Comparison of ENCODE assay signal across 21 cellular contexts in the genomic region with DNA sequence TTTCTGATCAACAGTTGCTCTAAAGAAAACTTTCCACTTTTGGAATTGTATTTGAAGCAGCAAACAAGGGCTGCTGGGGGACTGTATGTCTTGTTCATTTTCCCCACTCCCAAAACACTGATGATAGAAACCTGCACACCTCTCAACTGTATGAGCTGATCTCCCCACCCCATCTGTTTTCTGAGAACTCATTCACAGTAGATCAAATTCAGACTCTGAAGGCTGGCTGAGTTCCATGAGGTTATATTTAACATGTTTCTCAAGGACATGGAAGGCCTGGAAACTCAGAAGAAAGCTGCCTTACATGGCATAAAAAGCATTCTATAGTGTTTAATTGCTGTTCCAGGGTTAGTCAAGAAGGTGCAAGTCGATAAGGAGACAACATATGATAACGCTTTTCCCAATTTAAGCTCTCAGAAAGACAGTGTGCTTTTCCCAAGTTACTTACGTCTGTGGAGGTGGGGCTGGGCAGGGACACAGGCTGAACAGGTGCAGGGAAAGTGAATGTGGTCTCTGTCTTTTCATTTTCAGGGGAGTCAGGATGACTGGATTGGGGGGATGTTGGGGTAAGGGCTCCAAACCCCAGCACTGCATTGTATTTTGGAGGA. TPM values are rescaled to one million over a fixed set of nuclear protein-coding genes. Genes with fewer than 3 reads are reported as not detected.
DNase-seq lines count a peak whose midpoint lies in the region; ATAC-seq, FAIRE-seq and TF ChIP-seq lines count a peak whose summit lies in the region.
"Had no signal": no experiment of that assay in that cellular context is flagged by ENCODE, and none has a peak within 500 bp of the region (broad histone marks: within the 10 kb centered on the region; RNA-seq: fewer than 3 reads in every experiment).

No MANE protein-coding gene starts in this region.

- H3K4me1 ChIP-seq in psoas muscle (peaks cover 5% of the 10 kb centered on the region), testis (peaks cover 8% of the 10 kb centered on the region)
- H3K4me1 ChIP-seq: BLaER1, Peyer's patch had no signal

- H3K27ac ChIP-seq in psoas muscle (peak overlapping the region; percentile 28), testis (no peak overlapping the region)
- H3K27ac ChIP-seq: BLaER1, Peyer's patch had no signal

- DNase-seq in left ventricle myocardium superior (no peak), left cardiac atrium (no peak), bronchial epithelial cell (ENCODE audit: low read depth) (no peak), psoas muscle (no peak), testis (no peak), D341Med (ENCODE audit: low spot score) (no peak)
- no peak for DNase-seq in stimulated activated CD4-positive, alpha-beta T cell treated with anti-CD3 and anti-CD28 coated beads, Interleukin-12 subunit alpha, Interleukin-12 subunit beta, amount 100 ng/mL, for 4 hours
- DNase-seq: Calu3; CD8-positive, alpha-beta T cell; DMS53; GOT3; KG1; NCI-H1694 treated with DMSO at 0.1 percent for 48 hours; NCI-H748 treated with DMSO at 0.1 percent for 48 hours; NK-92 treated with Interleukin-12 subunit alpha and Interleukin-12 subunit beta, amount 100 ng/mL, for 24 hours; Peyer's patch had no signal

- H3K36me3 ChIP-seq in bronchial epithelial cell (ENCODE audit: control insufficient read depth, insufficient read depth, low read length): peaks cover 15% of the 10 kb centered on the region
- H3K36me3 ChIP-seq in psoas muscle (ENCODE audit: insufficient read depth in 1 of 2, low read depth in 1 of 2): peaks cover 11 to 93% of the 10 kb centered on the region in 2 donors
- H3K36me3 ChIP-seq in testis (ENCODE audit: low read depth, missing control alignments): no peaks in the 10 kb centered on the region

- intact Hi-C loops in left ventricle myocardium superior (cut with micrococcal nuclease): no loop called here
- intact Hi-C loops in left cardiac atrium (cut with DNase I): loop anchor here in 1 of 2 donors (2.0 kb wide), 1 partner anchor 39 kb away; no protein-coding TSS in a partner anchor
- intact Hi-C loops in psoas muscle (cut with DNase I): no loop called here
- intact Hi-C loops in testis (cut with DNase I; ENCODE audit: low total_unique reads): no loop called here

- ATAC-seq in left ventricle myocardium superior (peak; percentile 54), left cardiac atrium (no peak), psoas muscle (peak in 2 of 4 donors; percentile 23 to 69)
- ATAC-seq: CD8-positive, alpha-beta T cell; HepG2 had no signal

- H3K9me3 ChIP-seq in psoas muscle (no peaks in the 10 kb centered on the region), testis (no peaks in the 10 kb centered on the region)
- H3K9me3 ChIP-seq: BLaER1, Peyer's patch had no signal

- peak; percentile 23 for FAIRE-seq in bronchial epithelial cell (lab: Jason Lieb, UNC)
- FAIRE-seq: A204.1, GM12891, GM18507, HepG2 had no signal

- H3K27me3 ChIP-seq in bronchial epithelial cell (ENCODE audit: control insufficient read depth, insufficient read depth, low read length): no peaks in the 10 kb centered on the region
- no peaks in the 10 kb centered on the region for H3K27me3 ChIP-seq in psoas muscle (ENCODE audit: insufficient read depth in 3 of 3, low read length in 2 of 3)
- H3K27me3 ChIP-seq in testis: no peaks in the 10 kb centered on the region
- H3K27me3 ChIP-seq: BLaER1, Peyer's patch had no signal

- 50 to 72% (median 55%) methylated on average over 3 of the region's 3 CpGs for WGBS in psoas muscle, 3 donors
- WGBS in testis, 2 donors: 47 to 55% methylated on average over 3 of the region's 3 CpGs

- no peak overlapping the region for H3K4me3 ChIP-seq in bronchial epithelial cell (ENCODE audit: low read depth, low read length)
- H3K4me3 ChIP-seq in psoas muscle: no peak overlapping the region
- H3K4me3 ChIP-seq in testis: no peak overlapping the region
- H3K4me3 ChIP-seq: BLaER1, Peyer's patch had no signal

- TF ChIP-seq POLR2A in testis (IDR thresholded peaks at IDR 0.05): no peak

- TF ChIP-seq CTCF in bronchial epithelial cell (IDR thresholded peaks at IDR 0.05; ENCODE audit: insufficient read depth, low read length, severe bottlenecking) (no peak), psoas muscle (IDR thresholded peaks at IDR 0.05) (no peak), testis (IDR thresholded peaks at IDR 0.05) (no peak)

RNA-seq across cellular contexts. Expression of a gene that starts 23.0 kb away (rescaled TPM):
- total RNA-seq in left ventricle myocardium superior: not detected
- under 1 TPM; 0.32 to 0.50 TPM for total RNA-seq in left cardiac atrium
- total RNA-seq in bronchial epithelial cell: 2.9 and 4.5 TPM in 2 replicates
- not detected for total RNA-seq in psoas muscle
- under 1 TPM in 1 of 3 donors, not detected in 2; 0.13 TPM for polyA plus RNA-seq in psoas muscle
- 1 to 10 TPM; 2.1 to 3.4 TPM for total RNA-seq in testis
- polyA plus RNA-seq in testis (ENCODE audit: insufficient read depth, low read depth, low replicate concordance): 4.7 TPM

RNA-seq across cellular contexts. Expression of a gene that starts 27.8 kb away (rescaled TPM):
- total RNA-seq in left ventricle myocardium superior (8.6 TPM), left cardiac atrium (10 to 100 TPM; 13.6 to 18.4 TPM), bronchial epithelial cell (47.1 and 59.0 TPM in 2 replicates), psoas muscle (10 to 100 TPM; 12.1 to 23.5 (median 14.2) TPM), testis (10 to 100 TPM; 40.2 to 42.0 TPM)
- polyA plus RNA-seq in psoas muscle (10 to 100 TPM; 19.7 to 23.5 (median 21.3) TPM), testis (ENCODE audit: insufficient read depth, low read depth, low replicate concordance) (41.4 TPM)

RNA-seq across cellular contexts. Expression of a gene that starts 38.4 kb away (rescaled TPM):
- total RNA-seq in left ventricle myocardium superior (0.52 TPM), left cardiac atrium (under 1 TPM; 0.47 to 0.50 TPM), bronchial epithelial cell (0.51 and 1.3 TPM in 2 replicates), psoas muscle (under 1 TPM in 2 of 4 donors, not detected in 2; 0.37 to 0.56 TPM), testis (10 to 100 TPM; 19.2 to 22.7 TPM)
- polyA plus RNA-seq in psoas muscle (under 1 TPM in 1 of 3 donors, not detected in 2; 0.14 TPM), testis (ENCODE audit: insufficient read depth, low read depth, low replicate concordance) (59.2 TPM)
